ENCODE assay signal across 13 cellular contexts in genomic region chr2:1546901-1547300, GRCh38.
A peak's percentile ranks its signal among the peaks of the same experiment; 100 is the strongest.
DNase-seq lines count a peak whose midpoint lies in the region; ATAC-seq and TF ChIP-seq lines count a peak whose summit lies in the region.
"Had no signal": no experiment of that assay in that cellular context is flagged by ENCODE, and none has a peak within 500 bp of the region (broad histone marks: within the 10 kb centered on the region; RNA-seq: fewer than 3 reads in every experiment).

No MANE protein-coding gene starts in this region.

- peaks cover 10% of the 10 kb centered on the region for H3K4me1 ChIP-seq in OCI-LY3 (ENCODE audit: low read length)

- in situ Hi-C loops in KBM-7 (cut with MboI; ENCODE audit: low pct_unique_long_range_greater_than_20kb, low sequenced_read_pairs): no loop called here

- ATAC-seq in esophagus mucosa (peak; percentile 6), GM21367 (IDR thresholded peaks at IDR 0.05; ENCODE audit: unreplicated experiment) (no peak), HG02610 (IDR thresholded peaks at IDR 0.05; ENCODE audit: unreplicated experiment) (no peak)
- ATAC-seq: sciatic nerve had no signal

- H3K27ac ChIP-seq in OCI-LY3 (ENCODE audit: low read length): no peak overlapping the region
- H3K27ac ChIP-seq: thyroid gland had no signal

- H3K4me2 ChIP-seq in OCI-LY3 (ENCODE audit: low read length): no peak overlapping the region

- H3K36me3 ChIP-seq in OCI-LY3 (replicated peaks; ENCODE audit: low read depth, low read length): no peaks in the 10 kb centered on the region

- CTCF ChIA-PET in AG04449 (lab: Yijun Ruan, JAX): interaction anchor here (0.7 to 10.9 kb wide), 12 partner anchors 6 to 1301 kb away, joined by 3 to 198 read pairs (median 6); no protein-coding TSS in a partner anchor

- no peaks in the 10 kb centered on the region for H4K20me1 ChIP-seq in OCI-LY3 (ENCODE audit: insufficient read depth, low read length)

- DNase-seq in AG04449 (ENCODE audit: low read depth, low spot score) (no peak), KBM-7 (no peak), NCI-H187 treated with DMSO at 0.1 percent for 48 hours (lab: John Stamatoyannopoulos, UW) (no peak)
- DNase-seq: DMS 273 treated with DMSO at 0.1 percent for 48 hours; NCI-H446 treated with DMSO at 0.1 percent for 48 hours; stimulated activated CD4-positive, alpha-beta T cell treated with anti-CD3 and anti-CD28 coated beads, Interleukin-4, amount 100 ng/mL, for 24 hours; thyroid gland had no signal

- H3K9me3 ChIP-seq in OCI-LY3 (ENCODE audit: insufficient read depth, low read length): no peaks in the 10 kb centered on the region
- H3K9me3 ChIP-seq: thyroid gland had no signal

- TF ChIP-seq CTCF in AG04449 (IDR thresholded peaks at IDR 0.05; ENCODE audit: insufficient read depth, low read length, missing control alignments): peak; percentile 26
- peak; percentile 38; the same call in 1 of the 3 replicates for TF ChIP-seq CTCF in GM12872 (IDR thresholded peaks at IDR 0.05; ENCODE audit: insufficient read depth, low read depth, low read length)
- TF ChIP-seq CTCF in OCI-LY3 (IDR thresholded peaks at IDR 0.05; ENCODE audit: low read depth, low read length): peak; percentile 38; the same call in 1 of the 2 replicates

- 0 out of 2 replicates have a peak, but pooled peaks cover 4% of the 10 kb centered on the region for H3K27me3 ChIP-seq in OCI-LY3 (ENCODE audit: low read depth, low read length)
- H3K27me3 ChIP-seq: thyroid gland had no signal

- H2AFZ ChIP-seq in OCI-LY3 (ENCODE audit: low read depth, low read length): no peak overlapping the region

- no peak overlapping the region for H3K4me3 ChIP-seq in AG04449 (ENCODE audit: low read depth, low read length)
- no peak overlapping the region for H3K4me3 ChIP-seq in OCI-LY3 (ENCODE audit: low read length)
- H3K4me3 ChIP-seq: thyroid gland had no signal

- no peak overlapping the region for H3K9ac ChIP-seq in OCI-LY3 (ENCODE audit: low read length)

- POLR2A ChIA-PET in AG04449 (lab: Yijun Ruan, JAX): interaction anchor here (0.6 kb wide), 1 partner anchor 651 kb away, joined by 3 read pairs; no protein-coding TSS in a partner anchor

- H3K79me2 ChIP-seq in OCI-LY3 (ENCODE audit: low read length): no peaks in the 10 kb centered on the region
